Comparison of ENCODE assay signal across 9 cellular contexts in the genomic region with DNA sequence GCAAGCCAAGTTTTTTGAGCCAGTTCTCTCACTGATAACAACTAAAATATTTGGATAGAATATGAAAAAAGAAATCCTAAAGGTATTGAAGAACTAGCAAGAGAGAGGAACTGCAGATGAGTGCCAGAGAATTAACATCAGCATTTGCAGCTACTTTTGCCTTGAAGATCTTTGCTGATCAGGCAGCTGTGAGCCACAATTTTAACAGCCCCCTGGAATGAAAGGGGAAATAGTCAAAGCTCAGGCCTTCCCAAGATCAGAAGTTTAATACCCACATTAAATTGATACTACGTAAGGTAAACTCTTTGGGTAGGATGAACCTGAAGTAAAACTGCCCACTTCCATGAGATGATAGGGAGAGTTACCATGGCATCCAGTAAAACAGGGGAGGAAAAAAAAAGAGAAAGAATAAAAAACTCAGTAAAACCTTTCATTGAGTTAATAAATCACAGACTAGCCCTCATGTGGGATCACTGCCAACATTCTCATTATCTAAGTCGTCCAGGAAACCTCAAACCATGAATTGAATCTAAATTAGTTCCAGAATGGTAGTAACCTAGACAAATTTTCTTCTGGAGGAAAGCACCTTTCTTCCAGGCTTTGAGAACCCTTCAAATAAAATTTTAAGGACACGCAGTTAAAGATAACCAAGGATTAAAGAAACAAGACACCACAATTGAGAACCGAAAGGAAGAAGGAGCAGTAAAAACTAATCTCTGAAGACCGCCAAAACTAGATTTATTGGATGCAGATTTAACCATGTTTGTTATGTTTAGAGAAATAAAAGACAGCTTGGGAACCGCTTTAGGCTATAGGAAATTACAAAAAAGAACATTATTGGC. TPM values are rescaled to one million over a fixed set of nuclear protein-coding genes. Genes with fewer than 3 reads are reported as not detected.
DNase-seq lines count a peak whose midpoint lies in the region; TF ChIP-seq lines count a peak whose summit lies in the region.
"Had no signal": no experiment of that assay in that cellular context is flagged by ENCODE, and none has a peak within 500 bp of the region (broad histone marks: within the 10 kb centered on the region; RNA-seq: fewer than 3 reads in every experiment).

No MANE protein-coding gene starts in this region.

- peaks cover 0 to 3% (median 1%) of the 10 kb centered on the region in 3 donors for H3K27me3 Mint-ChIP-seq in CD14-positive monocyte (ENCODE audit: low read depth in 3 of 3)

- no peak overlapping the region for H3K4me3 ChIP-seq in fibroblast of villous mesenchyme (ENCODE audit: low read depth, low read length)

- no peak overlapping the region for H3K4me3 Mint-ChIP-seq in CD14-positive monocyte

- H3K4me1 Mint-ChIP-seq in CD14-positive monocyte = no peaks in the 10 kb centered on the region

- DNase-seq in NCI-H1105 treated with DMSO at 0.1 percent for 48 hours (lab: John Stamatoyannopoulos, UW) = peak; percentile 30
- DNase-seq in NCI-H1105 (lab: John Stamatoyannopoulos, UW) = no peak
- DNase-seq in RPMI7951 (ENCODE audit: low read depth) = peak; percentile 87
- DNase-seq in fibroblast of villous mesenchyme (ENCODE audit: low read depth) = peak; percentile 92
- peak; percentile 77 for DNase-seq in stromal cell of bone marrow (ENCODE audit: low read depth)
- DNase-seq in CD14-positive monocyte (ENCODE audit: low spot score) = no peak
- DNase-seq in occipital lobe (lab: John Stamatoyannopoulos, UW) = no peak
- no peak for DNase-seq in stimulated activated CD8-positive, alpha-beta memory T cell treated with anti-CD3 and anti-CD28 coated beads, Interleukin-4, amount 100 ng/mL, for 48 hours
- DNase-seq: AML-193 had no signal

- H3K27ac Mint-ChIP-seq in CD14-positive monocyte = no peak overlapping the region

- H3K9me3 Mint-ChIP-seq in CD14-positive monocyte = peaks cover 0 to 3% (median 0%) of the 10 kb centered on the region in 7 donors

- no peak for TF ChIP-seq CTCF in fibroblast of villous mesenchyme (IDR thresholded peaks at IDR 0.05; ENCODE audit: insufficient read depth, low read depth, low read length)
- TF ChIP-seq CTCF in CD14-positive monocyte (IDR thresholded peaks at IDR 0.05) = no peak

- intact Hi-C loops in CD14-positive monocyte (cut with micrococcal nuclease) = no loop called here

- H3K36me3 Mint-ChIP-seq in CD14-positive monocyte = peaks cover 43 to 53% of the 10 kb centered on the region in 2 donors

RNA-seq across cellular contexts. Expression of gene SCP2, which starts 28.3 kb away (rescaled TPM):
- total RNA-seq in RPMI7951 (2014; rRNA removed; shearing (Covaris generic)) = 217 and 242 TPM in 2 replicates
- total RNA-seq in fibroblast of villous mesenchyme (113 and 170 TPM in 2 replicates), occipital lobe (72.7 TPM)
- 100 to 1,000 TPM; 156 to 197 TPM for polyA plus RNA-seq in CD14-positive monocyte

RNA-seq across cellular contexts. Expression of gene ECHDC2, which starts 33.8 kb away (rescaled TPM):
- 15.1 and 22.8 TPM in 2 replicates for total RNA-seq in RPMI7951 (2014; rRNA removed; shearing (Covaris generic))
- total RNA-seq in fibroblast of villous mesenchyme = 25.5 and 28.3 TPM in 2 replicates
- 1 to 10 TPM; 3.1 to 4.1 TPM for polyA plus RNA-seq in CD14-positive monocyte
- total RNA-seq in occipital lobe = 6.6 TPM

Comparison
In these comparisons a context has a peak if more than half of its experiments do, and no peak if none do; other contexts are left out.
1. DNase-seq: peak in NCI-H1105 treated with DMSO at 0.1 percent for 48 hours (single experiment), RPMI7951 (single experiment), fibroblast of villous mesenchyme (single experiment) and stromal cell of bone marrow (single experiment); none in NCI-H1105 (single experiment), CD14-positive monocyte (single experiment), occipital lobe (single experiment) and stimulated activated CD8-positive, alpha-beta memory T cell treated with anti-CD3 and anti-CD28 coated beads, Interleukin-4, amount 100 ng/mL, for 48 hours (single experiment).